In genomic region chr7:14934831-14935230, GRCh38 we compare ENCODE assay signal across 27 cellular contexts. TPM values are rescaled to one million over a fixed set of nuclear protein-coding genes. Genes with fewer than 3 reads are reported as not detected.
"Had no signal": no experiment of that assay in that cellular context is flagged by ENCODE, and none has a peak within 500 bp of the region (broad histone marks: within the 10 kb centered on the region; RNA-seq: fewer than 3 reads in every experiment).

No MANE protein-coding gene starts in this region.

- H3K36me3 Mint-ChIP-seq: activated naive CD4-positive, alpha-beta T cell treated with anti-CD3 and anti-CD28 coated beads, Interleukin-2, amount 50 U/mL, for 24 hours; natural killer cell treated with Interleukin-12 subunit alpha and Interleukin-12 subunit beta and Interleukin-15 and Interleukin-18, amount 100 ng/mL, for 72 hours; stimulated activated memory B cell treated with anti-CD40 and anti-IgM and Interleukin-4, amounts not matched to agents 10 μg/mL and 1 μg/mL and 100 μg/mL, for 72 hours had no signal

- H3K4me1 Mint-ChIP-seq: activated CD4-positive, alpha-beta T cell treated with anti-CD3 and anti-CD28 coated beads, Interleukin-2, amount 10 ng/mL, durations not matched to agents 24 days and 14 days; activated naive CD4-positive, alpha-beta T cell treated with anti-CD3 and anti-CD28 coated beads, Interleukin-2, amount 50 U/mL, for 24 hours; activated naive CD8-positive, alpha-beta T cell treated with anti-CD3 and anti-CD28 coated beads, Interleukin-2, amount 50 U/mL, for 24 hours; activated T-helper 17 cell treated with anti-CD3 and anti-CD28 coated beads, Interleukin-2, amount 50 U/mL, for 72 hours; central memory CD8-positive, alpha-beta T cell; stimulated activated naive CD8-positive, alpha-beta T cell treated with anti-CD3 and anti-CD28 coated beads, Interleukin-15, amount 100 ng/mL, for 72 hours had no signal

- DNase-seq: activated CD4-positive, alpha-beta T cell treated with anti-CD3 and anti-CD28 coated beads, Interleukin-2, amount 10 ng/mL, durations not matched to agents 24 days and 14 days; activated CD8-positive, alpha-beta T cell treated with anti-CD3 and anti-CD28 coated beads for 36 hours; activated naive CD8-positive, alpha-beta T cell treated with anti-CD3 and anti-CD28 coated beads, Interleukin-2, amount 50 U/mL, for 24 hours; activated T-cell treated with anti-CD3 and anti-CD28 coated beads, Interleukin-2, amount 50 U/mL, for 4 hours; dermis blood vessel endothelial cell; effector CD4-positive, alpha-beta T cell; foreskin keratinocyte; left ventricle myocardium inferior; mucosa of descending colon; stimulated activated CD4-positive, alpha-beta T cell treated with anti-CD3 and anti-CD28 coated beads, Interleukin-1b, Interleukin-23, amount 100 ng/mL, for 48 hours; stimulated activated CD4-positive, alpha-beta T cell treated with anti-CD3 and anti-CD28 coated beads, Interleukin-4, amount 100 ng/mL, for 4 hours; stimulated activated CD8-positive, alpha-beta memory T cell treated with anti-CD3 and anti-CD28 coated beads, Interleukin-4, amount 100 ng/mL, for 48 hours; stimulated activated naive CD8-positive, alpha-beta T cell treated with anti-CD3 and anti-CD28 coated beads, Interleukin-15, amount 100 ng/mL, for 72 hours; substantia nigra; T1000; upper lobe of left lung; WERI-Rb-1 had no signal

- H3K27ac Mint-ChIP-seq: activated CD4-positive, alpha-beta T cell treated with anti-CD3 and anti-CD28 coated beads, Interleukin-2, amount 10 ng/mL, durations not matched to agents 24 days and 14 days; activated CD8-positive, alpha-beta T cell treated with anti-CD3 and anti-CD28 coated beads for 36 hours; activated naive CD4-positive, alpha-beta T cell treated with anti-CD3 and anti-CD28 coated beads, Interleukin-2, amount 50 U/mL, for 24 hours; activated naive CD8-positive, alpha-beta T cell treated with anti-CD3 and anti-CD28 coated beads, Interleukin-2, amount 50 U/mL, for 24 hours; activated T-helper 17 cell treated with anti-CD3 and anti-CD28 coated beads, Interleukin-2, amount 50 U/mL, for 72 hours; natural killer cell treated with Interleukin-12 subunit alpha and Interleukin-12 subunit beta and Interleukin-15 and Interleukin-18, amount 100 ng/mL, for 72 hours; stimulated activated memory B cell treated with anti-CD40 and anti-IgM and Interleukin-4, amounts not matched to agents 10 μg/mL and 1 μg/mL and 100 μg/mL, for 72 hours; stimulated activated naive CD8-positive, alpha-beta T cell treated with anti-CD3 and anti-CD28 coated beads, Interleukin-15, amount 100 ng/mL, for 72 hours had no signal

- H3K4me3 Mint-ChIP-seq: activated CD4-positive, alpha-beta T cell treated with anti-CD3 and anti-CD28 coated beads, Interleukin-2, amount 10 ng/mL, durations not matched to agents 24 days and 14 days; activated CD8-positive, alpha-beta T cell treated with anti-CD3 and anti-CD28 coated beads for 36 hours; activated naive CD4-positive, alpha-beta T cell treated with anti-CD3 and anti-CD28 coated beads, Interleukin-2, amount 50 U/mL, for 24 hours; activated naive CD8-positive, alpha-beta T cell treated with anti-CD3 and anti-CD28 coated beads, Interleukin-2, amount 50 U/mL, for 24 hours; activated T-cell treated with anti-CD3 and anti-CD28 coated beads, Interleukin-2, amount 50 U/mL, for 4 hours; activated T-helper 17 cell treated with anti-CD3 and anti-CD28 coated beads, Interleukin-2, amount 50 U/mL, for 72 hours; central memory CD8-positive, alpha-beta T cell; natural killer cell treated with Interleukin-12 subunit alpha and Interleukin-12 subunit beta and Interleukin-15 and Interleukin-18, amount 100 ng/mL, for 72 hours; stimulated activated memory B cell treated with anti-CD40 and anti-IgM and Interleukin-4, amounts not matched to agents 10 μg/mL and 1 μg/mL and 100 μg/mL, for 72 hours; stimulated activated naive CD8-positive, alpha-beta T cell treated with anti-CD3 and anti-CD28 coated beads, Interleukin-15, amount 100 ng/mL, for 72 hours had no signal

- ATAC-seq: activated CD4-positive, CD25-positive, alpha-beta regulatory T cell treated with anti-CD3 and anti-CD28 coated beads, Interleukin-2, amount 50 U/mL, for 24 hours; activated CD8-positive, alpha-beta T cell treated with anti-CD3 and anti-CD28 coated beads for 36 hours; activated naive CD8-positive, alpha-beta T cell treated with anti-CD3 and anti-CD28 coated beads, Interleukin-2, amount 50 U/mL, for 24 hours; activated T-cell treated with anti-CD3 and anti-CD28 coated beads, Interleukin-2, amount 50 U/mL, for 4 hours; activated T-helper 17 cell treated with anti-CD3 and anti-CD28 coated beads, Interleukin-2, amount 50 U/mL, for 72 hours; foreskin keratinocyte; mucosa of descending colon; natural killer cell treated with Interleukin-12 subunit alpha and Interleukin-12 subunit beta and Interleukin-15 and Interleukin-18, amount 100 ng/mL, for 72 hours; stimulated activated memory B cell treated with anti-CD40 and anti-IgM and Interleukin-4, amounts not matched to agents 10 μg/mL and 1 μg/mL and 100 μg/mL, for 72 hours; stimulated activated naive CD8-positive, alpha-beta T cell treated with anti-CD3 and anti-CD28 coated beads, Interleukin-15, amount 100 ng/mL, for 72 hours had no signal

- H3K9me3 Mint-ChIP-seq: activated CD4-positive, alpha-beta T cell treated with anti-CD3 and anti-CD28 coated beads, Interleukin-2, amount 10 ng/mL, durations not matched to agents 24 days and 14 days; activated CD8-positive, alpha-beta T cell treated with anti-CD3 and anti-CD28 coated beads for 36 hours had no signal

- H3K27me3 Mint-ChIP-seq: activated CD4-positive, alpha-beta T cell treated with anti-CD3 and anti-CD28 coated beads, Interleukin-2, amount 10 ng/mL, durations not matched to agents 24 days and 14 days; activated CD8-positive, alpha-beta T cell treated with anti-CD3 and anti-CD28 coated beads for 36 hours; activated naive CD4-positive, alpha-beta T cell treated with anti-CD3 and anti-CD28 coated beads, Interleukin-2, amount 50 U/mL, for 24 hours; activated naive CD8-positive, alpha-beta T cell treated with anti-CD3 and anti-CD28 coated beads, Interleukin-2, amount 50 U/mL, for 24 hours; activated T-helper 17 cell treated with anti-CD3 and anti-CD28 coated beads, Interleukin-2, amount 50 U/mL, for 72 hours; central memory CD8-positive, alpha-beta T cell; natural killer cell treated with Interleukin-12 subunit alpha and Interleukin-12 subunit beta and Interleukin-15 and Interleukin-18, amount 100 ng/mL, for 72 hours; stimulated activated memory B cell treated with anti-CD40 and anti-IgM and Interleukin-4, amounts not matched to agents 10 μg/mL and 1 μg/mL and 100 μg/mL, for 72 hours; stimulated activated naive CD8-positive, alpha-beta T cell treated with anti-CD3 and anti-CD28 coated beads, Interleukin-15, amount 100 ng/mL, for 72 hours had no signal

RNA-seq across cellular contexts. Expression of gene DGKB, which starts 32.3 kb away (rescaled TPM):
- total RNA-seq: activated CD4-positive, alpha-beta T cell treated with anti-CD3 and anti-CD28 coated beads, Interleukin-2, amount 10 ng/mL, durations not matched to agents 24 days and 14 days; activated CD8-positive, alpha-beta T cell treated with anti-CD3 and anti-CD28 coated beads for 36 hours; activated T-cell treated with anti-CD3 and anti-CD28 coated beads, Interleukin-2, amount 50 U/mL, for 4 hours; activated T-helper 17 cell treated with anti-CD3 and anti-CD28 coated beads, Interleukin-2, amount 50 U/mL, for 72 hours; bronchial epithelial cell; dermis blood vessel endothelial cell; foreskin keratinocyte; lung microvascular endothelial cell; natural killer cell treated with Interleukin-12 subunit alpha and Interleukin-12 subunit beta and Interleukin-15 and Interleukin-18, amount 100 ng/mL, for 72 hours; pulmonary artery endothelial cell; smooth muscle cell had no signal
